In genomic region chr20:40848530-40848929, GRCh38 we compare ENCODE assay signal across 18 cellular contexts.
"Had no signal": no experiment of that assay in that cellular context is flagged by ENCODE, and none has a peak within 500 bp of the region (broad histone marks: within the 10 kb centered on the region; RNA-seq: fewer than 3 reads in every experiment).

No MANE protein-coding gene starts in this region.

- H3K9me3 Mint-ChIP-seq: activated CD4-positive, alpha-beta memory T cell treated with anti-CD3 and anti-CD28 coated beads, Interleukin-2, amount 10 ng/mL, durations not matched to agents 7 days and 5 days; activated T-cell treated with anti-CD3 and anti-CD28 coated beads, Interleukin-2, amount 50 U/mL, for 24 hours; natural killer cell treated with Interleukin-12 subunit alpha and Interleukin-12 subunit beta and Interleukin-15 and Interleukin-18, amount 100 ng/mL, for 72 hours; T-helper 1 cell treated with Interleukin-12 subunit alpha and Interleukin-12 subunit beta and Interleukin-4 antibody, amounts not matched to agents 30 μg/mL and 1 μg/mL, for 36 hours had no signal

- H3K27ac Mint-ChIP-seq: activated CD4-positive, alpha-beta memory T cell treated with anti-CD3 and anti-CD28 coated beads, Interleukin-2, amount 10 ng/mL, durations not matched to agents 7 days and 5 days; activated T-cell treated with anti-CD3 and anti-CD28 coated beads, Interleukin-2, amount 50 U/mL, for 24 hours; natural killer cell treated with Interleukin-12 subunit alpha and Interleukin-12 subunit beta and Interleukin-15 and Interleukin-18, amount 100 ng/mL, for 72 hours; progenitor cell of endocrine pancreas; T-helper 1 cell treated with Interleukin-12 subunit alpha and Interleukin-12 subunit beta and Interleukin-4 antibody, amounts not matched to agents 30 μg/mL and 1 μg/mL, for 36 hours had no signal

- H3K27me3 Mint-ChIP-seq: activated CD4-positive, alpha-beta memory T cell treated with anti-CD3 and anti-CD28 coated beads, Interleukin-2, amount 10 ng/mL, durations not matched to agents 7 days and 5 days; activated T-cell treated with anti-CD3 and anti-CD28 coated beads, Interleukin-2, amount 50 U/mL, for 24 hours; natural killer cell treated with Interleukin-12 subunit alpha and Interleukin-12 subunit beta and Interleukin-15 and Interleukin-18, amount 100 ng/mL, for 72 hours had no signal

- FAIRE-seq: endometrium had no signal

- H3K4me3 ChIP-seq: dorsolateral prefrontal cortex, right lobe of liver, spleen, stomach, testis, upper lobe of left lung had no signal

- ATAC-seq: natural killer cell treated with Interleukin-12 subunit alpha and Interleukin-12 subunit beta and Interleukin-15 and Interleukin-18, amount 100 ng/mL, for 72 hours; right lobe of liver had no signal

- H3K36me3 Mint-ChIP-seq: natural killer cell treated with Interleukin-12 subunit alpha and Interleukin-12 subunit beta and Interleukin-15 and Interleukin-18, amount 100 ng/mL, for 72 hours had no signal

- H3K27ac ChIP-seq: dorsolateral prefrontal cortex, right lobe of liver, spleen, stomach, testis, upper lobe of left lung, WERI-Rb-1 had no signal

- H3K4me1 Mint-ChIP-seq: activated CD4-positive, alpha-beta memory T cell treated with anti-CD3 and anti-CD28 coated beads, Interleukin-2, amount 10 ng/mL, durations not matched to agents 7 days and 5 days had no signal

- H3K36me3 ChIP-seq: right lobe of liver, spleen, stomach, upper lobe of left lung, WERI-Rb-1 had no signal

- H3K27me3 ChIP-seq: right lobe of liver, testis, upper lobe of left lung had no signal

- DNase-seq: activated CD4-positive, alpha-beta memory T cell treated with anti-CD3 and anti-CD28 coated beads, Interleukin-2, amount 10 ng/mL, durations not matched to agents 7 days and 5 days; activated effector memory CD4-positive, alpha-beta T cell treated with Interleukin-2 at 50 U/mL for 16 hours; activated naive CD4-positive, alpha-beta T cell treated with anti-CD3 and anti-CD28 coated beads, Interleukin-2, amount 50 U/mL, for 16 hours; activated T-cell treated with anti-CD3 and anti-CD28 coated beads, Interleukin-2, amount 50 U/mL, for 24 hours; dorsolateral prefrontal cortex; glutamatergic neuron; mesendoderm; occipital lobe; right lobe of liver; spleen; stomach; testis; upper lobe of left lung; WERI-Rb-1 had no signal

- H3K9me3 ChIP-seq: right lobe of liver, testis had no signal

- H3K4me3 Mint-ChIP-seq: activated CD4-positive, alpha-beta memory T cell treated with anti-CD3 and anti-CD28 coated beads, Interleukin-2, amount 10 ng/mL, durations not matched to agents 7 days and 5 days; activated T-cell treated with anti-CD3 and anti-CD28 coated beads, Interleukin-2, amount 50 U/mL, for 24 hours; natural killer cell treated with Interleukin-12 subunit alpha and Interleukin-12 subunit beta and Interleukin-15 and Interleukin-18, amount 100 ng/mL, for 72 hours; T-helper 1 cell treated with Interleukin-12 subunit alpha and Interleukin-12 subunit beta and Interleukin-4 antibody, amounts not matched to agents 30 μg/mL and 1 μg/mL, for 36 hours had no signal

- H3K4me1 ChIP-seq: right lobe of liver, stomach, testis, upper lobe of left lung had no signal
